23 cellular contexts compared by ENCODE assay signal in genomic region chr4:157779084-157779483, GRCh38.
"Had no signal": no experiment of that assay in that cellular context is flagged by ENCODE, and none has a peak within 500 bp of the region (broad histone marks: within the 10 kb centered on the region; RNA-seq: fewer than 3 reads in every experiment).

No MANE protein-coding gene starts in this region.

- H3K36me3 ChIP-seq: colonic mucosa, tibial artery had no signal

- H3K9me3 ChIP-seq: colonic mucosa, tibial artery, uterus had no signal

- H3K4me3 ChIP-seq: colonic mucosa, dorsolateral prefrontal cortex, tibial artery, uterus had no signal

- H3K36me3 Mint-ChIP-seq: activated naive CD4-positive, alpha-beta T cell treated with anti-CD3 and anti-CD28 coated beads, Interleukin-2, amount 10 ng/mL, durations not matched to agents 7 days and 5 days; mesothelial cell of epicardium; naive thymus-derived CD8-positive, alpha-beta T cell had no signal

- H3K27ac ChIP-seq: colonic mucosa, dorsolateral prefrontal cortex, tibial artery, uterus, VCaP had no signal

- H3K4me1 ChIP-seq: colonic mucosa, tibial artery, uterus had no signal

- H3K4me1 Mint-ChIP-seq: activated CD4-positive, alpha-beta memory T cell treated with anti-CD3 and anti-CD28 coated beads, Interleukin-2, amount 10 ng/mL, durations not matched to agents 7 days and 5 days; activated CD4-positive, alpha-beta T cell treated with anti-CD3 and anti-CD28 coated beads, Interleukin-2, amount 10 ng/mL, durations not matched to agents 24 days and 14 days; activated naive CD4-positive, alpha-beta T cell treated with anti-CD3 and anti-CD28 coated beads, Interleukin-2, amount 10 ng/mL, durations not matched to agents 7 days and 5 days; mesothelial cell of epicardium; naive thymus-derived CD8-positive, alpha-beta T cell had no signal

- H3K27me3 Mint-ChIP-seq: activated CD4-positive, alpha-beta memory T cell treated with anti-CD3 and anti-CD28 coated beads, Interleukin-2, amount 10 ng/mL, durations not matched to agents 7 days and 5 days; activated CD4-positive, alpha-beta T cell treated with anti-CD3 and anti-CD28 coated beads, Interleukin-2, amount 10 ng/mL, durations not matched to agents 24 days and 14 days; activated naive CD4-positive, alpha-beta T cell treated with anti-CD3 and anti-CD28 coated beads, Interleukin-2, amount 10 ng/mL, durations not matched to agents 7 days and 5 days; effector memory CD8-positive, alpha-beta T cell; naive thymus-derived CD8-positive, alpha-beta T cell; progenitor cell of endocrine pancreas; stimulated activated naive CD8-positive, alpha-beta T cell treated with anti-CD3 and anti-CD28 coated beads, Interleukin-15, Interleukin-2, amounts not matched to agents 100 ng/mL and 50 ng/mL, for 24 hours had no signal

- H3K27ac Mint-ChIP-seq: activated CD4-positive, alpha-beta memory T cell treated with anti-CD3 and anti-CD28 coated beads, Interleukin-2, amount 10 ng/mL, durations not matched to agents 7 days and 5 days; activated CD4-positive, alpha-beta T cell treated with anti-CD3 and anti-CD28 coated beads, Interleukin-2, amount 10 ng/mL, durations not matched to agents 24 days and 14 days; activated naive CD4-positive, alpha-beta T cell treated with anti-CD3 and anti-CD28 coated beads, Interleukin-2, amount 10 ng/mL, durations not matched to agents 7 days and 5 days; activated T-cell treated with anti-CD3 and anti-CD28 coated beads, Interleukin-2, amount 50 U/mL, for 72 hours; effector memory CD8-positive, alpha-beta T cell; mesothelial cell of epicardium; naive thymus-derived CD8-positive, alpha-beta T cell; progenitor cell of endocrine pancreas; stimulated activated naive CD8-positive, alpha-beta T cell treated with anti-CD3 and anti-CD28 coated beads, Interleukin-15, Interleukin-2, amounts not matched to agents 100 ng/mL and 50 ng/mL, for 24 hours had no signal

- H3K27me3 ChIP-seq: colonic mucosa, dorsolateral prefrontal cortex, tibial artery, uterus had no signal

- DNase-seq: activated CD4-positive, alpha-beta memory T cell treated with anti-CD3 and anti-CD28 coated beads, Interleukin-2, amount 10 ng/mL, durations not matched to agents 7 days and 5 days; activated CD4-positive, alpha-beta T cell treated with anti-CD3 and anti-CD28 coated beads, Interleukin-2, amount 10 ng/mL, durations not matched to agents 24 days and 14 days; activated effector memory CD4-positive, alpha-beta T cell treated with anti-CD3 and anti-CD28 coated beads, Interleukin-2, amount 50 U/mL, for 16 hours; activated naive CD4-positive, alpha-beta T cell treated with anti-CD3 and anti-CD28 coated beads, Interleukin-2, amount 10 ng/mL, durations not matched to agents 7 days and 5 days; activated T-cell treated with anti-CD3 and anti-CD28 coated beads, Interleukin-2, amount 50 U/mL, for 72 hours; amygdala; colonic mucosa; dorsolateral prefrontal cortex; effector memory CD8-positive, alpha-beta T cell; foreskin melanocyte; kidney; naive thymus-derived CD8-positive, alpha-beta T cell; stimulated activated CD4-positive, alpha-beta T cell treated with anti-CD3 and anti-CD28 coated beads, Interleukin-4, amount 100 ng/mL, for 4 hours; substantia nigra; tibial artery; uterus had no signal

- ATAC-seq: activated CD4-positive, CD25-positive, alpha-beta regulatory T cell treated with anti-CD3 and anti-CD28 coated beads, Interleukin-2, amount 50 U/mL, for 24 hours; activated T-cell treated with anti-CD3 and anti-CD28 coated beads, Interleukin-2, amount 50 U/mL, for 72 hours; effector memory CD8-positive, alpha-beta T cell; esophagus mucosa; left lobe of liver; naive thymus-derived CD8-positive, alpha-beta T cell had no signal

- H3K4me3 Mint-ChIP-seq: activated CD4-positive, alpha-beta memory T cell treated with anti-CD3 and anti-CD28 coated beads, Interleukin-2, amount 10 ng/mL, durations not matched to agents 7 days and 5 days; activated CD4-positive, alpha-beta T cell treated with anti-CD3 and anti-CD28 coated beads, Interleukin-2, amount 10 ng/mL, durations not matched to agents 24 days and 14 days; activated naive CD4-positive, alpha-beta T cell treated with anti-CD3 and anti-CD28 coated beads, Interleukin-2, amount 10 ng/mL, durations not matched to agents 7 days and 5 days; activated T-cell treated with anti-CD3 and anti-CD28 coated beads, Interleukin-2, amount 50 U/mL, for 72 hours; effector memory CD8-positive, alpha-beta T cell; mesothelial cell of epicardium; naive thymus-derived CD8-positive, alpha-beta T cell; stimulated activated naive CD8-positive, alpha-beta T cell treated with anti-CD3 and anti-CD28 coated beads, Interleukin-15, Interleukin-2, amounts not matched to agents 100 ng/mL and 50 ng/mL, for 24 hours had no signal

- H3K9me3 Mint-ChIP-seq: activated CD4-positive, alpha-beta T cell treated with anti-CD3 and anti-CD28 coated beads, Interleukin-2, amount 10 ng/mL, durations not matched to agents 24 days and 14 days; activated naive CD4-positive, alpha-beta T cell treated with anti-CD3 and anti-CD28 coated beads, Interleukin-2, amount 10 ng/mL, durations not matched to agents 7 days and 5 days; activated T-cell treated with anti-CD3 and anti-CD28 coated beads, Interleukin-2, amount 50 U/mL, for 72 hours; stimulated activated naive CD8-positive, alpha-beta T cell treated with anti-CD3 and anti-CD28 coated beads, Interleukin-15, Interleukin-2, amounts not matched to agents 100 ng/mL and 50 ng/mL, for 24 hours had no signal
